13 cellular contexts compared by ENCODE assay signal in the genomic region with DNA sequence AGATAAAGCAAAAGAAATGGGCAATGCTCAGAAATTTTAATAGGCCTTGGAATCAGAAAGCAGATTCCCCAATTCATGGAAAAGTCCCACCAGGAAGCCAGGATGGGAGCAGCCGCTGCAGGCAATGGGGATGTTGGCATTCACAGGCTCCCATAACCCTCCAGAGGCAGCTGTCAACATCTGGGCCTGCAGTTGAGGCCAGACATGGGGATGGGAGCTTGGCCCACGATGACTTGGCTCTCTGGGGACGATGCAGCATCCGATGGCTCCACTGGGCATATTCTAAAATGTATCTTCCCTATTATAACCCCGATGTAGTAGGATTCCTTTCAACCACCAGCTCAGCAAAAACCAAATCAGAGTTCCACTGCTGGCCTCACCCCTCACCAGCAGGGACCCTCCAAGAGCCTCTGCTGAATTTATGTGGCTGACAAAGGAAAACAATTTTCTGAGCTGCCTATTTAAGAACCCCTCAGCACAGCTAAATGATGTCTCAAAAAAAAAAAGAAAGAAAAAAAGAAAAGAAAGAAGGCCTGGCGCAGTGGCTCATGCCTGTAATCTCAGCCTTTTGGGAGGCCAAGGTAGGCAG. TPM values are rescaled to one million over a fixed set of nuclear protein-coding genes. Genes with fewer than 3 reads are reported as not detected.
DNase-seq lines count a peak whose midpoint lies in the region; ATAC-seq and TF ChIP-seq lines count a peak whose summit lies in the region.
"Had no signal": no experiment of that assay in that cellular context is flagged by ENCODE, and none has a peak within 500 bp of the region (broad histone marks: within the 10 kb centered on the region; RNA-seq: fewer than 3 reads in every experiment).

No MANE protein-coding gene starts in this region.

- H3K4me3 Mint-ChIP-seq in osteocyte (ENCODE audit: unreplicated experiment): no peak overlapping the region
- H3K4me3 Mint-ChIP-seq: CD4-positive, alpha-beta memory T cell; T-cell had no signal

- no peak for ATAC-seq in Panc1
- no peak for ATAC-seq in GM21447 (IDR thresholded peaks at IDR 0.05; ENCODE audit: unreplicated experiment)
- ATAC-seq: sciatic nerve, T-cell had no signal

- peaks cover 73% of the 10 kb centered on the region for H3K4me1 ChIP-seq in Panc1 (ENCODE audit: control insufficient read depth, insufficient read depth, low read length)

- POLR2A ChIA-PET in BJ (lab: Charles Lee) (interaction anchor here (0.6 kb wide), 2 partner anchors 9 to 12 kb away, joined by 3 read pairs; no protein-coding TSS in a partner anchor), Panc1 (lab: Charles Lee) (interaction anchor here (0.7 kb wide), 1 partner anchor 101 kb away, joined by 7 read pairs; no protein-coding TSS in a partner anchor)

- H3K4me1 Mint-ChIP-seq in osteocyte (ENCODE audit: unreplicated experiment): peaks cover 60% of the 10 kb centered on the region

- peaks cover 10% of the 10 kb centered on the region for H3K36me3 Mint-ChIP-seq in osteocyte (ENCODE audit: unreplicated experiment)
- H3K36me3 Mint-ChIP-seq: CD4-positive, alpha-beta memory T cell; T-cell had no signal

- peak; percentile 29 for TF ChIP-seq CTCF in BJ (IDR thresholded peaks at IDR 0.05; ENCODE audit: insufficient read depth, low read depth, low read length)
- TF ChIP-seq CTCF in Panc1 (IDR thresholded peaks at IDR 0.05): peak; percentile 42; the same call in 1 of the 2 replicates
- TF ChIP-seq CTCF in osteocyte (IDR thresholded peaks at IDR 0.05): peak; percentile 21

- no peak for DNase-seq in BJ (ENCODE audit: low read depth)
- DNase-seq in Panc1 (ENCODE audit: low read depth, low spot score): no peak
- DNase-seq in fibroblast of peridontal ligament (ENCODE audit: extremely low read depth): peak; percentile 50
- DNase-seq in osteocyte (ENCODE audit: extremely low spot score, unreplicated experiment): no peak
- no peak for DNase-seq in DMS79 (lab: John Stamatoyannopoulos, UW)
- DNase-seq in NCI-H748 (lab: John Stamatoyannopoulos, UW; ENCODE audit: unreplicated experiment): no peak
- no peak for DNase-seq in activated CD4-positive, CD25-positive, alpha-beta regulatory T cell treated with anti-CD3 and anti-CD28 coated beads, Interleukin-2, amount 50 U/mL, for 72 hours
- DNase-seq: CD4-positive, alpha-beta memory T cell; NCI-H2029 treated with DMSO at 0.1 percent for 48 hours; T-cell had no signal

- no peaks in the 10 kb centered on the region for H3K9me3 Mint-ChIP-seq in osteocyte (ENCODE audit: unreplicated experiment)
- H3K9me3 Mint-ChIP-seq: CD4-positive, alpha-beta memory T cell; T-cell had no signal

- no TSS peak for BruUV-seq in Panc1 (replicated peaks; lab: Mats Ljungman, UMichigan)

- H3K4me3 ChIP-seq in BJ (ENCODE audit: low read depth, low read length): no peak overlapping the region
- H3K4me3 ChIP-seq in Panc1 (ENCODE audit: low read depth in 2 of 2, low read length in 2 of 2): no peak overlapping the region
- H3K4me3 ChIP-seq: tibial nerve had no signal

- H3K27me3 ChIP-seq in BJ (ENCODE audit: control insufficient read depth, insufficient read depth, low read length) (no peaks in the 10 kb centered on the region), Panc1 (ENCODE audit: control insufficient read depth, insufficient read depth, low read length) (no peaks in the 10 kb centered on the region)
- H3K27me3 ChIP-seq: tibial nerve had no signal

- no peaks in the 10 kb centered on the region for H3K9me3 ChIP-seq in Panc1 (ENCODE audit: control insufficient read depth, insufficient read depth, low read depth, low read length)
- H3K9me3 ChIP-seq: tibial nerve had no signal

- intact Hi-C loops in Panc1 (cut with micrococcal nuclease; ENCODE audit: unreplicated experiment): loop anchor here (2.0 kb wide), 1 partner anchor 231 kb away; no protein-coding TSS in a partner anchor

- in situ Hi-C loops in Panc1 (cut with HindIII; ENCODE audit: low pct_unique_long_range_greater_than_20kb, low sequenced_read_pairs): no loop called here

- H3K27ac Mint-ChIP-seq in osteocyte (ENCODE audit: unreplicated experiment): no peak overlapping the region
- H3K27ac Mint-ChIP-seq: CD4-positive, alpha-beta memory T cell; T-cell had no signal

- H3K27ac ChIP-seq in Panc1 (ENCODE audit: low read length): peak overlapping the region; percentile 66

- no peaks in the 10 kb centered on the region for H3K27me3 Mint-ChIP-seq in osteocyte (ENCODE audit: unreplicated experiment)

- H3K36me3 ChIP-seq in BJ (ENCODE audit: control insufficient read depth, insufficient read depth, low read length) (peaks cover 13% of the 10 kb centered on the region), Panc1 (ENCODE audit: control insufficient read depth, insufficient read depth, low read length) (peaks cover 5% of the 10 kb centered on the region; the same call in 1 of the 2 replicates)

- CTCF ChIA-PET in BJ (lab: Yijun Ruan, JAX): interaction anchor here (1.0 to 1.9 kb wide), 3 partner anchors 10 to 231 kb away, joined by 3 to 8 read pairs (median 3); no protein-coding TSS in a partner anchor
- CTCF ChIA-PET in Panc1 (lab: Charles Lee): interaction anchor here (0.6 kb wide), 1 partner anchor 94 kb away, joined by 3 read pairs; no protein-coding TSS in a partner anchor

RNA-seq across cellular contexts. Expression of a gene that starts 7.1 kb away (rescaled TPM):
- 7.2 and 13.0 TPM in 2 replicates for polyA plus RNA-seq in BJ (2011; rRNA removed)
- polyA minus RNA-seq in BJ (2011; rRNA and poly(A)+ RNA removed): 16.0 and 19.1 TPM in 2 replicates
- total RNA-seq in Panc1 (2021; ENCODE audit: unreplicated experiment): 35.6 TPM
- polyA plus RNA-seq in Panc1 (2012; ENCODE audit: insufficient read length): 50.9 TPM
- total RNA-seq in osteocyte: 12.0 and 15.6 TPM in 2 replicates
- total RNA-seq: CD4-positive, alpha-beta memory T cell had no signal
- polyA plus RNA-seq: CD4-positive, alpha-beta memory T cell had no signal
